ENCODE assay signal across 13 cellular contexts in the genomic region with DNA sequence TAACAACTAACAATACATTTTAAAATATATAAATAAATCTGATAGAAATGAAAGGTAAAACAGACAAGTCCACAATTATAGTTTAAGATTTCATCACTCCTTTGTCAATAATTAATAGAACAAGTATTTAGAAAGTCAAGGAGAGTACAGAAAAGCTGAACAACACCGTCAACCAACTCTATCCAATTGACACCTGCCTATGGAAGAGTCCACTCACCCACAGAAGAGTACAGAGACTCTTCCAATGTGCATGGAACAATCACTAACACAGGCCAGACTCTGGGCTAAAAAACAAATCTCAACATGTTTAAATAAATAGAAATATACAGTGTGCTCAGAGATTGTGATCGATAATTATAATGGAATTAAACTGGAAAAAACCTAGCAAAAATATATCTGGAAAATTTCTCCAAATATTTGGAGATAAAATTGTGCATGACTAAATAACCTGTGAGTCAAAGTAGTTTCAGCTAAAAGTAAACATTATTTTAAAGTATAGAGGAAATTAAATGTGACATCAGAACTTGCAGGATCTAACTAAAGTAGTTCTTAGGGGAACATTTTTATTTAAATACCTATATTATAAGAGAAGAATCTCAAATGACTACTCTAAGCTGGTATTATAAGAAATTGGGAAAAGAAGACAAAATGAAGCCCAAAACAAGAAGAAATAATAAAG.
DNase-seq lines count a peak whose midpoint lies in the region; ATAC-seq, FAIRE-seq and TF ChIP-seq lines count a peak whose summit lies in the region.
"Had no signal": no experiment of that assay in that cellular context is flagged by ENCODE, and none has a peak within 500 bp of the region (broad histone marks: within the 10 kb centered on the region; RNA-seq: fewer than 3 reads in every experiment).

No MANE protein-coding gene starts in this region.

- no peaks in the 10 kb centered on the region for H3K27me3 ChIP-seq in liver (ENCODE audit: control insufficient read depth in 4 of 4, insufficient read depth in 4 of 4, low read length in 3 of 4)
- 0 out of 5 replicates have a peak, but pooled peaks cover 0 to 4% of the 10 kb centered on the region in 2 experiments for H3K27me3 ChIP-seq in HepG2 (ENCODE audit: control insufficient read depth in 1 of 2, insufficient read depth in 2 of 2, low read length in 2 of 2)
- H3K27me3 ChIP-seq: BLaER1 treated with 17β-estradiol and CSF1 and Interleukin-3, amounts not matched to agents 10 nM and 100 nM had no signal

- no peak for TF ChIP-seq RAD21 in liver (IDR thresholded peaks at IDR 0.05)
- TF ChIP-seq RAD21 in HepG2 (CRISPR knock-in tag; IDR thresholded peaks at IDR 0.05), result no peak

- no peak overlapping the region for H2AFZ ChIP-seq in HepG2 (ENCODE audit: low read length)

- no peak overlapping the region for H3K4me3 ChIP-seq in liver (ENCODE audit: low read depth in 1 of 3, low read length in 3 of 3)
- H3K4me3 ChIP-seq in HepG2 (replicated peaks in 1 of 3; ENCODE audit: insufficient read depth in 1 of 3, low read depth in 2 of 3, low read length in 3 of 3), result no peak overlapping the region
- H3K4me3 ChIP-seq: BLaER1 treated with 17β-estradiol and CSF1 and Interleukin-3, amounts not matched to agents 10 nM and 100 nM had no signal

- TF ChIP-seq POLR2A in HepG2 (IDR thresholded peaks at IDR 0.05; ENCODE audit: insufficient read depth in 1 of 2, low read depth in 2 of 2, low read length in 2 of 2), result no peak

- no peak for FAIRE-seq in HepG2 (lab: Jason Lieb, UNC)
- FAIRE-seq: H1 had no signal

- TF ChIP-seq CTCF in liver (IDR thresholded peaks at IDR 0.05; ENCODE audit: low read depth, low read length, missing input control) (no peak), HepG2 (CRISPR knock-in tag; IDR thresholded peaks at IDR 0.05) (no peak), GM13976 (IDR thresholded peaks at IDR 0.05; ENCODE audit: borderline replicate concordance, control extremely low read depth, extremely low read depth, insufficient read depth, missing control alignments) (no peak)

- intact Hi-C loops in HepG2 (cut with micrococcal nuclease; ENCODE audit: unreplicated experiment) (no loop called here), cardiac septum (cut with DNase I) (no loop called here)

- POLR2A ChIA-PET in HepG2 (lab: Yijun Ruan, JAX), result no interaction called here

- no peak overlapping the region for H3K4me2 ChIP-seq in HepG2 (ENCODE audit: low read depth, low read length)
- H3K4me2 ChIP-seq: BLaER1 treated with 17β-estradiol and CSF1 and Interleukin-3, amounts not matched to agents 10 nM and 100 nM had no signal

- no peak for TF ChIP-seq EP300 in HepG2 (IDR thresholded peaks at IDR 0.05; ENCODE audit: low read depth in 2 of 2, low read length in 2 of 2)
- no peak for TF ChIP-seq EP300 in HepG2 (CRISPR knock-in tag; IDR thresholded peaks at IDR 0.05; ENCODE audit: borderline replicate concordance)

- WGBS in liver, result 61% methylated on average over 2 of the region's 2 CpGs
- 49% methylated on average over 2 of the region's 2 CpGs for whole genome bisulfite sequencing in HepG2 (ENCODE audit: low lambda C conversion rate)

- no TSS peak for BruUV-seq in HepG2 (replicated peaks; lab: Mats Ljungman, UMichigan)

- H3K27ac ChIP-seq in liver (ENCODE audit: low read depth in 1 of 2, low read length in 2 of 2), result no peak overlapping the region
- no peak overlapping the region for H3K27ac ChIP-seq in HepG2 (ENCODE audit: extremely low read length, insufficient read depth, low read length)
- peak overlapping the region; percentile 42 for H3K27ac ChIP-seq in epithelial cell of prostate
- H3K27ac ChIP-seq: BLaER1 treated with 17β-estradiol and CSF1 and Interleukin-3, amounts not matched to agents 10 nM and 100 nM had no signal

- H3K9me3 ChIP-seq in liver (ENCODE audit: control insufficient read depth in 4 of 4, low read length in 3 of 4), result no peaks in the 10 kb centered on the region
- no peaks in the 10 kb centered on the region for H3K9me3 ChIP-seq in HepG2 (ENCODE audit: low read length)

- no peaks in the 10 kb centered on the region for H3K36me3 ChIP-seq in liver (ENCODE audit: control insufficient read depth in 4 of 4, insufficient read depth in 3 of 4, low read depth in 1 of 4, low read length in 3 of 4)
- no peaks in the 10 kb centered on the region for H3K36me3 ChIP-seq in HepG2 (replicated peaks in 1 of 2; ENCODE audit: control insufficient read depth in 1 of 2, insufficient read depth in 2 of 2, low read length in 2 of 2)
- H3K36me3 ChIP-seq: BLaER1 treated with 17β-estradiol and CSF1 and Interleukin-3, amounts not matched to agents 10 nM and 100 nM had no signal

- DNase-seq in HepG2 (ENCODE audit: low spot score), result no peak
- no peak for DNase-seq in epithelial cell of prostate (ENCODE audit: low read depth, low spot score)
- peak; percentile 47 for DNase-seq in renal cortical epithelial cell (ENCODE audit: low read depth)
- no peak for DNase-seq in GM13976 (ENCODE audit: low spot score)
- DNase-seq in cardiac septum (ENCODE audit: low spot score), result no peak
- DNase-seq: Calu3; CD8-positive, alpha-beta T cell; DMS79 treated with DMSO at 0.1 percent for 48 hours; GF-D8; H9 had no signal

- ATAC-seq in HepG2, result no peak
- ATAC-seq: CD8-positive, alpha-beta T cell had no signal

- in situ Hi-C loops in HepG2 (cut with HindIII; ENCODE audit: extremely low pct_ligation_motif_present, low pct_unique_long_range_greater_than_20kb) (no loop called here), GM13976 (cut with MboI; ENCODE audit: low sequenced_read_pairs, unreplicated experiment) (no loop called here)

- H3K79me2 ChIP-seq in HepG2 (ENCODE audit: insufficient read depth, low read length), result no peaks in the 10 kb centered on the region

- CTCF ChIA-PET in HepG2 (lab: Yijun Ruan, JAX; ENCODE audit: low intra/inter-chr PET ratio, low total read pairs), result no interaction called here

- H4K20me1 ChIP-seq in HepG2 (ENCODE audit: insufficient read depth, low read length), result no peaks in the 10 kb centered on the region
- H4K20me1 ChIP-seq: BLaER1 treated with 17β-estradiol and CSF1 and Interleukin-3, amounts not matched to agents 10 nM and 100 nM had no signal

- H3K4me1 ChIP-seq in liver (ENCODE audit: control insufficient read depth in 4 of 4, insufficient read depth in 4 of 4, low read length in 3 of 4) (peaks cover 0 to 6% (median 3%) of the 10 kb centered on the region in 4 donors), HepG2 (ENCODE audit: insufficient read depth, low read length) (no peaks in the 10 kb centered on the region)
- H3K4me1 ChIP-seq: BLaER1 treated with 17β-estradiol and CSF1 and Interleukin-3, amounts not matched to agents 10 nM and 100 nM had no signal

- H3K9ac ChIP-seq in liver (ENCODE audit: low read depth in 1 of 2, low read length in 2 of 2) (no peak overlapping the region), HepG2 (ENCODE audit: insufficient read depth, low read depth, low read length) (no peak overlapping the region)
- H3K9ac ChIP-seq: BLaER1 treated with 17β-estradiol and CSF1 and Interleukin-3, amounts not matched to agents 10 nM and 100 nM had no signal

TF ChIP-seq in liver, 16 proteins besides CTCF, POLR2A, EP300 and RAD21:
- TF ChIP-seq, protein P1, sequence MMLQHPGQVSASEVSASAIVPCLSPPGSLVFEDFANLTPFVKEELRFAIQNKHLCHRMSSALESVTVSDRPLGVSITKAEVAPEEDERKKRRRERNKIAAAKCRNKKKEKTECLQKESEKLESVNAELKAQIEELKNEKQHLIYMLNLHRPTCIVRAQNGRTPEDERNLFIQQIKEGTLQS (IDR thresholded peaks at IDR 0.05), result peak; percentile 22
- TF ChIP-seq SP1 (IDR thresholded peaks at IDR 0.05) (peak; percentile 20), EGR1 (IDR thresholded peaks at IDR 0.05; ENCODE audit: low read depth in 2 of 2) (no peak), HNF4A (conservative IDR thresholded peaks at IDR 0.05) (peak; percentile 41 to 48)

TF ChIP-seq in HepG2, 621 proteins besides CTCF, POLR2A, EP300 and RAD21:
- TF ChIP-seq ZFAT (CRISPR knock-in tag; conservative IDR thresholded peaks at IDR 0.05) (no peak), ATAD3A (CRISPR knock-in tag; IDR thresholded peaks at IDR 0.05) (no peak)
